In genomic region chr10:84966708-84967441, GRCh38 we compare ENCODE assay signal across 19 cellular contexts.
"Had no signal": no experiment of that assay in that cellular context is flagged by ENCODE, and none has a peak within 500 bp of the region (broad histone marks: within the 10 kb centered on the region; RNA-seq: fewer than 3 reads in every experiment).

No MANE protein-coding gene starts in this region.

- DNase-seq: activated CD4-positive, alpha-beta T cell treated with anti-CD3 and anti-CD28 coated beads, Interleukin-2, amount 50 U/mL, for 1 hour; activated CD4-positive, CD25-positive, alpha-beta regulatory T cell; activated effector memory CD4-positive, alpha-beta T cell treated with anti-CD3 and anti-CD28 coated beads, Interleukin-2, amount 50 U/mL, for 16 hours; amygdala; dorsolateral prefrontal cortex; left colon; mammary epithelial cell; natural killer cell; occipital lobe; psoas muscle; right lobe of liver; spleen; stimulated activated CD4-positive, alpha-beta T cell treated with anti-CD3 and anti-CD28 coated beads, Interleukin-1b, Interleukin-23, amount 100 ng/mL, for 48 hours; T-helper 17 cell; trophoblast cell had no signal

- H3K4me3 ChIP-seq: dorsolateral prefrontal cortex, esophagus muscularis mucosa, psoas muscle, right lobe of liver, spleen had no signal

- H3K4me1 ChIP-seq: esophagus muscularis mucosa, psoas muscle, right lobe of liver, spleen had no signal

- H3K4me1 Mint-ChIP-seq: brain; natural killer cell; stimulated activated memory B cell treated with anti-CD40 and anti-IgM and Interleukin-4, amounts not matched to agents 10 μg/mL and 1 μg/mL and 100 μg/mL, for 72 hours; T-helper 17 cell had no signal

- H3K27ac ChIP-seq: dorsolateral prefrontal cortex, esophagus muscularis mucosa, psoas muscle, right lobe of liver, spleen had no signal

- H3K9me3 ChIP-seq: esophagus muscularis mucosa, psoas muscle, right lobe of liver had no signal

- H3K4me3 Mint-ChIP-seq: activated naive CD8-positive, alpha-beta T cell; brain; natural killer cell; stimulated activated memory B cell treated with anti-CD40 and anti-IgM and Interleukin-4, amounts not matched to agents 10 μg/mL and 1 μg/mL and 100 μg/mL, for 72 hours; T-helper 17 cell had no signal

- H3K27ac Mint-ChIP-seq: activated naive CD8-positive, alpha-beta T cell; brain; natural killer cell; stimulated activated memory B cell treated with anti-CD40 and anti-IgM and Interleukin-4, amounts not matched to agents 10 μg/mL and 1 μg/mL and 100 μg/mL, for 72 hours; T-helper 17 cell had no signal

- H3K36me3 Mint-ChIP-seq: activated naive CD8-positive, alpha-beta T cell; brain; natural killer cell; stimulated activated memory B cell treated with anti-CD40 and anti-IgM and Interleukin-4, amounts not matched to agents 10 μg/mL and 1 μg/mL and 100 μg/mL, for 72 hours had no signal

- H3K27me3 ChIP-seq: right lobe of liver, spleen had no signal

- H3K36me3 ChIP-seq: esophagus muscularis mucosa, right lobe of liver, spleen had no signal

- H3K27me3 Mint-ChIP-seq: activated naive CD8-positive, alpha-beta T cell; brain; stimulated activated memory B cell treated with anti-CD40 and anti-IgM and Interleukin-4, amounts not matched to agents 10 μg/mL and 1 μg/mL and 100 μg/mL, for 72 hours had no signal
